In the genomic region with DNA sequence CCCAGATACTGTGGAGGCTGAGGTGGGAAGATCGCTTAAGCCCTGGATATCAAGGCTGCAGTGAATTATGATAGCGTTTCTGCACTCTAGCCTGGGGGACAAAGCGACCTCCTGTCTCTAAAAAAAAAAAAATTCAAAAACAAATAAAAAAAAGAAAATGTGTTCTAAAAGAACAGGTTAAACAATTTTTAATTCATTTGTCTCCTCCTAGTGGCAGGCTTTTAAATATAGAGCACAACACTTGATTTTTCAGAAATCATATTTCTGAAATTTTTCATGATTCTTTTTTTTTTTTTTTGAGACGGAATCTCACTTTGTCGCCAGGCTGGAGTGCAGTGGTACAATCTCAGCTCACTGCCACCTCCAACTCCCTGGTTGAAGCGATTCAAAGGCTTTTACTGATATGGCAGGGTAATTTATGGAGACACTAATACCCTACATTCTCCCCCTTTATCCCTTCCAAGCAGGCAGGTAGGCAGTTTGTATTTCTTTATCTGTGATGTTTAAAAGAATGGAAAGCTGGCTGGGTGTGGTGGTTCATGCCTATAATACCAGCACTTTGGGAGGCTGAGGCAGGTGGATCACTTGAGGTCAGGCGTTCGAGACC, we compare ENCODE assay signal across 8 cellular contexts. TPM values are rescaled to one million over a fixed set of nuclear protein-coding genes. Genes with fewer than 3 reads are reported as not detected.
DNase-seq lines count a peak whose midpoint lies in the region; ATAC-seq and TF ChIP-seq lines count a peak whose summit lies in the region.
"Had no signal": no experiment of that assay in that cellular context is flagged by ENCODE, and none has a peak within 500 bp of the region (broad histone marks: within the 10 kb centered on the region; RNA-seq: fewer than 3 reads in every experiment).

No MANE protein-coding gene starts in this region.

- H2BK15ac ChIP-seq in neuronal stem cell (ENCODE audit: low read length): no peak overlapping the region

- no peak overlapping the region for H2BK5ac ChIP-seq in neuronal stem cell (ENCODE audit: low read length)

- POLR2A ChIA-PET in GM10248 (lab: Yijun Ruan, JAX): no interaction called here

- H2AFZ ChIP-seq in neuronal stem cell (ENCODE audit: low read length): peak overlapping the region; percentile 23

- intact Hi-C loops in colonic mucosa (cut with DNase I): loop anchor here (2.0 to 5.0 kb wide), 4 partner anchors 62 to 421 kb away; a partner anchor contains a TSS

- H3K79me1 ChIP-seq in neuronal stem cell (ENCODE audit: low read depth, low read length): no peaks in the 10 kb centered on the region

- H3K9ac ChIP-seq in colonic mucosa (ENCODE audit: low read depth in 2 of 2, low read length in 2 of 2) (no peak overlapping the region), neuronal stem cell (ENCODE audit: low read depth, low read length, poor library complexity) (no peak overlapping the region)

- H3K4ac ChIP-seq in neuronal stem cell (ENCODE audit: low read length): no peak overlapping the region

- H3K27ac ChIP-seq in colonic mucosa: no peak overlapping the region
- H3K27ac ChIP-seq in neuronal stem cell (replicated peaks; ENCODE audit: low read length): no peak overlapping the region

- no peak for ATAC-seq in omental fat pad (ENCODE audit: low FRiP score)

- H3K27me3 ChIP-seq in colonic mucosa (no peaks in the 10 kb centered on the region), neuronal stem cell (ENCODE audit: control insufficient read depth in 3 of 3, insufficient read depth in 3 of 3, low read depth in 1 of 3, low read length in 3 of 3) (no peaks in the 10 kb centered on the region)

- no peak overlapping the region for H3K23ac ChIP-seq in neuronal stem cell (ENCODE audit: low read depth, low read length, poor library complexity)

- DNase-seq in GM10248 (ENCODE audit: extremely low spot score) (no peak), NCI-H146 (lab: John Stamatoyannopoulos, UW) (peak; percentile 12), colonic mucosa (no peak), neuronal stem cell (ENCODE audit: low spot score) (no peak), omental fat pad (ENCODE audit: low spot score) (no peak), NCI-H1092 treated with DMSO at 0.1 percent for 48 hours (lab: John Stamatoyannopoulos, UW) (no peak)
- no peak for DNase-seq in stimulated activated CD4-positive, alpha-beta T cell treated with anti-CD3 and anti-CD28 coated beads, Interleukin-12 subunit alpha, Interleukin-12 subunit beta, amount 100 ng/mL, for 4 hours
- DNase-seq: T-cell had no signal

- no peak overlapping the region for H2AK5ac ChIP-seq in neuronal stem cell (ENCODE audit: low read depth, low read length)

- H2BK120ac ChIP-seq in neuronal stem cell (ENCODE audit: low read depth, low read length): no peak overlapping the region

- no peaks in the 10 kb centered on the region for H3K4me1 ChIP-seq in colonic mucosa
- peaks cover 0 to 6% of the 10 kb centered on the region in 2 donors for H3K4me1 ChIP-seq in neuronal stem cell (ENCODE audit: control insufficient read depth in 2 of 2, insufficient read depth in 1 of 2, low read depth in 1 of 2, low read length in 2 of 2)

- CTCF ChIA-PET in GM10248 (lab: Yijun Ruan, JAX): interaction anchor here (0.7 to 3.2 kb wide), 20 partner anchors 8 to 489 kb away, joined by 3 to 37 read pairs (median 4); a partner anchor contains a TSS

- H3K18ac ChIP-seq in neuronal stem cell (ENCODE audit: low read length): no peak overlapping the region

- peak; percentile 41 for TF ChIP-seq CTCF in GM10248 (IDR thresholded peaks at IDR 0.05; ENCODE audit: control extremely low read depth, extremely low read depth, low read depth, missing control alignments)
- peak; percentile 39 for TF ChIP-seq CTCF in colonic mucosa (IDR thresholded peaks at IDR 0.05)
- TF ChIP-seq CTCF in omental fat pad (IDR thresholded peaks at IDR 0.05): no peak

- no peak overlapping the region for H3K4me3 ChIP-seq in colonic mucosa
- no peak overlapping the region for H3K4me3 ChIP-seq in neuronal stem cell (ENCODE audit: low read length in 2 of 2)

- H4K91ac ChIP-seq in neuronal stem cell (ENCODE audit: low read depth, low read length, poor library complexity): no peak overlapping the region

- no peak overlapping the region for H4K8ac ChIP-seq in neuronal stem cell (ENCODE audit: low read depth, low read length)

- H3K9me3 ChIP-seq in colonic mucosa (no peaks in the 10 kb centered on the region), neuronal stem cell (replicated peaks in 1 of 2; ENCODE audit: control insufficient read depth in 2 of 2, insufficient read depth in 1 of 2, low read depth in 1 of 2, low read length in 2 of 2) (no peaks in the 10 kb centered on the region)

- H2BK12ac ChIP-seq in neuronal stem cell (ENCODE audit: low read length): no peak overlapping the region

- no peak overlapping the region for H3K14ac ChIP-seq in neuronal stem cell (ENCODE audit: low read length)

- H3K36me3 ChIP-seq in colonic mucosa (no peaks in the 10 kb centered on the region), neuronal stem cell (replicated peaks in 1 of 2; ENCODE audit: control insufficient read depth in 2 of 2, insufficient read depth in 2 of 2, low read length in 2 of 2) (no peaks in the 10 kb centered on the region)

- H3K4me2 ChIP-seq in neuronal stem cell (ENCODE audit: insufficient read depth, low read length, poor library complexity, severe bottlenecking): no peak overlapping the region

- no CpG with 5 or more reads among the region's 8 CpGs for WGBS in neuronal stem cell (ENCODE audit: extremely low coverage in 2 of 2, insufficient read length in 2 of 2, insufficient replicate concordance in 1 of 2), 2 donors

RNA-seq across cellular contexts. Expression of a gene that starts 8.7 kb away (rescaled TPM):
- 10 to 100 TPM; 75.6 to 87.4 TPM for total RNA-seq in colonic mucosa
- 75.2 TPM for polyA plus RNA-seq in neuronal stem cell (2013, experiment 1 of 2)
- 74.4 TPM for polyA plus RNA-seq in neuronal stem cell (2013, experiment 2 of 2)
- 10 to 100 TPM; 26.2 to 48.8 (median 34.7) TPM for total RNA-seq in omental fat pad

RNA-seq across cellular contexts. Expression of a gene that starts 32.1 kb away (rescaled TPM):
- total RNA-seq in colonic mucosa (10 to 100 TPM; 20.0 to 23.7 TPM), omental fat pad (10 to 100 TPM; 22.7 to 53.4 (median 27.9) TPM)
- 31.4 TPM for polyA plus RNA-seq in neuronal stem cell (2013, experiment 1 of 2)
- polyA plus RNA-seq in neuronal stem cell (2013, experiment 2 of 2): 31.7 TPM

Comparison
In these comparisons a context has a peak if more than half of its experiments do, and no peak if none do; other contexts are left out.
1. CTCF ChIP-seq: peak in GM10248 (single experiment) and colonic mucosa (single experiment); none in omental fat pad (0 of 3).